In genomic region chr11:19395050-19395449, GRCh38 we compare ENCODE assay signal across 18 cellular contexts.
A peak's percentile ranks its signal among the peaks of the same experiment; 100 is the strongest.
DNase-seq lines count a peak whose midpoint lies in the region; ATAC-seq and TF ChIP-seq lines count a peak whose summit lies in the region.
"Had no signal": no experiment of that assay in that cellular context is flagged by ENCODE, and none has a peak within 500 bp of the region (broad histone marks: within the 10 kb centered on the region; RNA-seq: fewer than 3 reads in every experiment).

No MANE protein-coding gene starts in this region.

- H3K27ac Mint-ChIP-seq in GM23338, result no peak overlapping the region
- H3K27ac Mint-ChIP-seq: brain, CD14-positive monocyte, nephron progenitor cell, T-helper 17 cell had no signal

- no peak overlapping the region for H3K56ac ChIP-seq in IMR-90 (ENCODE audit: extremely low read depth, insufficient read depth, low read length)

- H3K79me2 ChIP-seq in GM23338 (replicated peaks; ENCODE audit: insufficient read depth), result no peaks in the 10 kb centered on the region

- H3K4me3 ChIP-seq in GM23338 (no peak overlapping the region), IMR-90 (ENCODE audit: insufficient read depth, low read depth, low read length) (no peak overlapping the region)
- H3K4me3 ChIP-seq: colonic mucosa, Peyer's patch, SJSA1 had no signal

- no peak overlapping the region for H2AK9ac ChIP-seq in IMR-90 (replicated peaks; ENCODE audit: low read depth, low read length, poor library complexity)

- H3K4me1 ChIP-seq in GM23338 (ENCODE audit: insufficient read depth) (no peaks in the 10 kb centered on the region), IMR-90 (ENCODE audit: control insufficient read depth, insufficient read depth, low read length) (peaks cover 26% of the 10 kb centered on the region)
- H3K4me1 ChIP-seq: colonic mucosa, Peyer's patch, SJSA1 had no signal

- H2AK5ac ChIP-seq in IMR-90 (ENCODE audit: low read depth, low read length), result peak overlapping the region; percentile 16; the same call in 1 of the 2 replicates

- H3K9me1 ChIP-seq in IMR-90 (ENCODE audit: insufficient read depth, low read length), result peaks cover 20% of the 10 kb centered on the region

- 100% methylated on average over 1 of the region's 3 CpGs; no CpG with 5 or more reads in 1 of the 2 experiments for WGBS in IMR-90 (ENCODE audit: extremely low coverage in 2 of 2, insufficient read length in 1 of 2), 2 experiments

- H3K4me2 ChIP-seq in GM23338, result no peak overlapping the region
- H3K4me2 ChIP-seq in IMR-90 (ENCODE audit: low read depth, low read length), result no peak overlapping the region

- H3K9me3 ChIP-seq in IMR-90 (ENCODE audit: control insufficient read depth, insufficient read depth, low read length), result peaks cover 3% of the 10 kb centered on the region; the same call in 1 of the 2 replicates
- H3K9me3 ChIP-seq: colonic mucosa, Peyer's patch, SJSA1 had no signal

- H2BK15ac ChIP-seq in IMR-90 (ENCODE audit: low read depth, low read length), result peak overlapping the region; percentile 45

- POLR2A ChIA-PET in IMR-90 (lab: Charles Lee; ENCODE audit: unreplicated experiment), result no interaction called here

- intact Hi-C loops in IMR-90 (cut with micrococcal nuclease), result no loop called here

- TF ChIP-seq RAD21 in IMR-90 (IDR thresholded peaks at IDR 0.05; ENCODE audit: low read length), result no peak

- no peaks in the 10 kb centered on the region for H3F3A ChIP-seq in GM23338 (replicated peaks; ENCODE audit: low read depth)

- TF ChIP-seq CTCF in GM23338 (conservative IDR thresholded peaks at IDR 0.05; ENCODE audit: low read depth in 2 of 2), result no peak
- no peak for TF ChIP-seq CTCF in IMR-90 (conservative IDR thresholded peaks at IDR 0.05; ENCODE audit: low read depth, low read length)

- H3K36me3 ChIP-seq in GM23338 (ENCODE audit: insufficient read depth), result no peaks in the 10 kb centered on the region
- no peaks in the 10 kb centered on the region for H3K36me3 ChIP-seq in IMR-90 (ENCODE audit: control insufficient read depth, insufficient read depth, low read length)
- H3K36me3 ChIP-seq: colonic mucosa, Peyer's patch, SJSA1 had no signal

- dilution Hi-C loops in IMR-90 (cut with HindIII; ENCODE audit: low sequenced_read_pairs, unreplicated experiment), result no loop called here

- no peak overlapping the region for H3K18ac ChIP-seq in IMR-90 (ENCODE audit: low read depth, low read length)

- H3K9me2 ChIP-seq in GM23338 (ENCODE audit: insufficient read depth), result peaks cover 11% of the 10 kb centered on the region; the same call in 1 of the 2 replicates

- no peak for TF ChIP-seq POLR2A in IMR-90 (IDR thresholded peaks at IDR 0.05; ENCODE audit: low read depth, low read length)

- no peaks in the 10 kb centered on the region for H3K79me1 ChIP-seq in IMR-90 (ENCODE audit: low read depth in 1 of 2, low read length in 2 of 2)

- no peak overlapping the region for H3K27ac ChIP-seq in GM23338 (ENCODE audit: low read depth)
- H3K27ac ChIP-seq in IMR-90 (ENCODE audit: insufficient read depth, low read length), result no peak overlapping the region
- H3K27ac ChIP-seq: colonic mucosa, Peyer's patch, SJSA1 had no signal

- peaks cover 5% of the 10 kb centered on the region; the same call in 1 of the 3 replicates for H3K9me3 Mint-ChIP-seq in GM23338
- H3K9me3 Mint-ChIP-seq: nephron progenitor cell had no signal

- no peak overlapping the region; the same call in 1 of the 2 replicates for H4K91ac ChIP-seq in IMR-90 (ENCODE audit: insufficient read depth, low read depth, low read length)

- ATAC-seq in GM19023 (IDR thresholded peaks at IDR 0.05; ENCODE audit: unreplicated experiment), result peak; percentile 21
- ATAC-seq in GM23338, result peak; percentile 88
- ATAC-seq in IMR-90 (ENCODE audit: low read depth), result no peak
- ATAC-seq in HG03457 (IDR thresholded peaks at IDR 0.05; ENCODE audit: unreplicated experiment), result no peak
- ATAC-seq: T-helper 17 cell had no signal

- H3K4me3 Mint-ChIP-seq in GM23338, result no peak overlapping the region
- H3K4me3 Mint-ChIP-seq: brain, CD14-positive monocyte, nephron progenitor cell, T-helper 17 cell had no signal

- H3K4ac ChIP-seq in IMR-90 (ENCODE audit: low read depth, low read length), result no peak overlapping the region

- H4K20me1 ChIP-seq in GM23338 (replicated peaks; ENCODE audit: insufficient read depth) (no peaks in the 10 kb centered on the region), IMR-90 (ENCODE audit: insufficient read depth, low read length) (no peaks in the 10 kb centered on the region)

- no peak overlapping the region for H2BK120ac ChIP-seq in IMR-90 (ENCODE audit: low read depth, low read length)

- peaks cover 14% of the 10 kb centered on the region; the same call in 2 of the 3 replicates for H3K4me1 Mint-ChIP-seq in GM23338
- H3K4me1 Mint-ChIP-seq: brain, CD14-positive monocyte, T-helper 17 cell had no signal

- H2BK5ac ChIP-seq in IMR-90 (ENCODE audit: low read depth, low read length, poor library complexity, severe bottlenecking), result no peak overlapping the region

- DNase-seq in GM23338 (ENCODE audit: low spot score), result peak; percentile 70
- no peak for DNase-seq in IMR-90
- DNase-seq in islet precursor cell, result peak; percentile 27
- DNase-seq in NCI-H2107 (lab: John Stamatoyannopoulos, UW), result no peak
- DNase-seq in T-helper 9 cell, result no peak
- DNase-seq: activated CD4-positive, alpha-beta T cell treated with anti-CD3 and anti-CD28 coated beads, Interleukin-2, amount 50 U/mL, for 1 hour; activated effector memory CD4-positive, alpha-beta T cell treated with Interleukin-2 at 50 U/mL for 16 hours; colonic mucosa; NCI-H2029; NCI-H446 treated with DMSO at 0.1 percent for 48 hours; nephron progenitor cell; Peyer's patch; T-helper 17 cell had no signal

- in situ Hi-C loops in IMR-90 (cut with MboI; ENCODE audit: low sequenced_read_pairs), result no loop called here

- no peak overlapping the region for H4K8ac ChIP-seq in IMR-90 (ENCODE audit: low read depth in 2 of 2, low read length in 2 of 2)

- no peak overlapping the region for H3K14ac ChIP-seq in IMR-90 (replicated peaks; ENCODE audit: low read depth, low read length)

- H2BK20ac ChIP-seq in IMR-90 (ENCODE audit: low read depth, low read length), result 0 out of 2 replicates have a peak overlapping the region, but pooled peaks have one; percentile 52

- H3K23ac ChIP-seq in IMR-90 (ENCODE audit: low read depth, low read length), result no peak overlapping the region

- no peaks in the 10 kb centered on the region for H3K36me3 Mint-ChIP-seq in GM23338 (ENCODE audit: low read depth)
- H3K36me3 Mint-ChIP-seq: brain, CD14-positive monocyte had no signal

- H2AFZ ChIP-seq in GM23338, result no peak overlapping the region
- H2AFZ ChIP-seq in IMR-90 (replicated peaks; ENCODE audit: low read length, poor library complexity), result no peak overlapping the region

- H4K5ac ChIP-seq in IMR-90 (ENCODE audit: low read depth, low read length), result no peak overlapping the region

- CTCF ChIA-PET in IMR-90 (lab: Yijun Ruan, JAX), result no interaction called here

- peaks cover 2% of the 10 kb centered on the region for H3K27me3 Mint-ChIP-seq in GM23338 (ENCODE audit: insufficient read depth, low read depth, poor library complexity)

- no peaks in the 10 kb centered on the region for H3K27me3 ChIP-seq in GM23338 (ENCODE audit: insufficient read depth)
- H3K27me3 ChIP-seq in IMR-90 (ENCODE audit: control insufficient read depth, insufficient read depth, low read length), result no peaks in the 10 kb centered on the region
- H3K27me3 ChIP-seq: colonic mucosa, Peyer's patch, SJSA1 had no signal

- BruUV-seq in IMR-90 (replicated peaks; lab: Mats Ljungman, UMichigan), result no TSS peak

- no peak overlapping the region for H3K9ac ChIP-seq in IMR-90 (ENCODE audit: low read depth, low read length)

TF ChIP-seq in IMR-90, 13 proteins besides CTCF, POLR2A, EP300 and RAD21:
- no peak for TF ChIP-seq ELK1 (IDR thresholded peaks at IDR 0.05; ENCODE audit: borderline replicate concordance, low read depth, low read length)
- TF ChIP-seq FOS (IDR thresholded peaks at IDR 0.05; ENCODE audit: low read depth, low read length), result no peak
- TF ChIP-seq MXI1 (IDR thresholded peaks at IDR 0.05; ENCODE audit: borderline replicate concordance, low read depth, low read length), result no peak
- TF ChIP-seq BHLHE40 (IDR thresholded peaks at IDR 0.05; ENCODE audit: low read depth, low read length), result no peak
- no peak for TF ChIP-seq NFE2L2 (IDR thresholded peaks at IDR 0.05; ENCODE audit: low read depth, low read length)
- no peak for TF ChIP-seq SMC3 (IDR thresholded peaks at IDR 0.05; ENCODE audit: low read depth, low read length)
- no peak for TF ChIP-seq RCOR1 (IDR thresholded peaks at IDR 0.05; ENCODE audit: insufficient replicate concordance, low read length)
- no peak for TF ChIP-seq MAZ (IDR thresholded peaks at IDR 0.05; ENCODE audit: borderline replicate concordance, low read depth, low read length)
- no peak for TF ChIP-seq RFX5 (IDR thresholded peaks at IDR 0.05; ENCODE audit: low read depth, low read length)
- TF ChIP-seq MAFK (IDR thresholded peaks at IDR 0.05; ENCODE audit: low read depth, low read length), result no peak
- TF ChIP-seq CEBPB (IDR thresholded peaks at IDR 0.05; ENCODE audit: low read depth, low read length), result no peak
- TF ChIP-seq USF2 (IDR thresholded peaks at IDR 0.05; ENCODE audit: low read depth, low read length), result no peak
- TF ChIP-seq CHD1 (IDR thresholded peaks at IDR 0.05; ENCODE audit: low read depth, low read length), result no peak

Comparison
In these comparisons a context has a peak if more than half of its experiments do, and no peak if none do; other contexts are left out.
1. ATAC-seq: peak in GM19023 (single experiment) and GM23338 (single experiment); none in IMR-90 (single experiment) and HG03457 (single experiment).
2. DNase-seq: peak in GM23338 (single experiment) and islet precursor cell (single experiment); none in IMR-90 (single experiment), NCI-H2107 (single experiment) and T-helper 9 cell (single experiment).